In the genomic region with DNA sequence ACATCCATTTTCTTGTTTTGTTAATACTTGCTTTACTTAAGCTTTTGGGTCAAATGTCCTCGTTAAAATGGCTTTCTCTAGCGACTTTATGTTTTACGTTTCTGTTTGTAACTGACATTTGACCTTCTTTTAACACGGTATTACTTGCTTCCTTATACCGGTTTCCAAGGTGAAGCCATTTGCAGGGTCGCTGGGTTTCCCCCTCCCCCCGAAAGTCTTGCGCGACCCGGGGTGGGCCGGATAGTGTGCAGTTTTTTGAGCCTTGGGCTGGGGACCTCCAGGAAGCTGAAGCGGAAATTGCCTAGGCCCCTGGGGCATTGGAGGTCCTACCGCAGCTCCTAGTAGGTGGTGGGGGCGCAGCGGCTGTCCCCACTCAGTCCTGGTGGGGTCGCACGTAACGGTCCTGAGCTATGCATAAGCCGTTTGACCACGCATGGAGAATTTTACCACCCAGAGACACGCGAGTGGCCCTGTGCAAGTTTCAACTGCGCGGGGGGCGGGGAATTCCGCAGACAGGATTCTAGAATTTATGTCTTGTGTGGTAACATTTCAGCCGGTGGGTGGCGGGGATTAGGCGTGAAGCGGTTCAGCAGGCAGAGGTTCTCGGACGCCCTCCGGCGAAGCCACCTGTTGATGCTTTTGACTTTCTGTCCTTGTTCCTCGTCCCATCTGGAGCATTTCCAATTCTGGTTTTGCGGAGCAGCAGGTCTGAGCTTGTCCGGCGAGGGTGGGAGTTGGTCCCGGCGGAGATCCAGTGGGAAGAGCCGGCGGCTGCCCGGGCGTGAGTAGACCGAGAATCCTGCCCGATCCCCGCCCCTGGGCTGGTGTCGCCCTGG, we compare ENCODE assay signal across 1 cellular context.
A peak's percentile ranks its signal among the peaks of the same experiment; 100 is the strongest.
TF ChIP-seq lines count a peak whose summit lies in the region.

No MANE protein-coding gene starts in this region.

TF ChIP-seq in HepG2, 621 proteins besides CTCF, POLR2A, EP300 and RAD21 (continued from another document and continues in another):
- TF ChIP-seq, protein P1, sequence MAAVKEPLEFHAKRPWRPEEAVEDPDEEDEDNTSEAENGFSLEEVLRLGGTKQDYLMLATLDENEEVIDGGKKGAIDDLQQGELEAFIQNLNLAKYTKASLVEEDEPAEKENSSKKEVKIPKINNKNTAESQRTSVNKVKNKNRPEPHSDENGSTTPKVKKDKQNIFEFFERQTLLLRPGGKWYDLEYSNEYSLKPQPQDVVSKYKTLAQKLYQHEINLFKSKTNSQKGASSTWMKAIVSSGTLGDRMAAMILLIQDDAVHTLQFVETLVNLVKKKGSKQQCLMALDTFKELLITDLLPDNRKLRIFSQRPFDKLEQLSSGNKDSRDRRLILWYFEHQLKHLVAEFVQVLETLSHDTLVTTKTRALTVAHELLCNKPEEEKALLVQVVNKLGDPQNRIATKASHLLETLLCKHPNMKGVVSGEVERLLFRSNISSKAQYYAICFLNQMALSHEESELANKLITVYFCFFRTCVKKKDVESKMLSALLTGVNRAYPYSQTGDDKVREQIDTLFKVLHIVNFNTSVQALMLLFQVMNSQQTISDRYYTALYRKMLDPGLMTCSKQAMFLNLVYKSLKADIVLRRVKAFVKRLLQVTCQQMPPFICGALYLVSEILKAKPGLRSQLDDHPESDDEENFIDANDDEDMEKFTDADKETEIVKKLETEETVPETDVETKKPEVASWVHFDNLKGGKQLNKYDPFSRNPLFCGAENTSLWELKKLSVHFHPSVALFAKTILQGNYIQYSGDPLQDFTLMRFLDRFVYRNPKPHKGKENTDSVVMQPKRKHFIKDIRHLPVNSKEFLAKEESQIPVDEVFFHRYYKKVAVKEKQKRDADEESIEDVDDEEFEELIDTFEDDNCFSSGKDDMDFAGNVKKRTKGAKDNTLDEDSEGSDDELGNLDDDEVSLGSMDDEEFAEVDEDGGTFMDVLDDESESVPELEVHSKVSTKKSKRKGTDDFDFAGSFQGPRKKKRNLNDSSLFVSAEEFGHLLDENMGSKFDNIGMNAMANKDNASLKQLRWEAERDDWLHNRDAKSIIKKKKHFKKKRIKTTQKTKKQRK (IDR thresholded peaks at IDR 0.05; ENCODE audit: low read length), result no peak
- TF ChIP-seq ZFP82 (CRISPR knock-in tag; IDR thresholded peaks at IDR 0.05; ENCODE audit: borderline replicate concordance) (no peak), ZNF660 (CRISPR knock-in tag; IDR thresholded peaks at IDR 0.05; ENCODE audit: borderline replicate concordance, low read depth) (0 out of 2 replicates have a peak, but pooled peaks have one; percentile 91), ATF7 (IDR thresholded peaks at IDR 0.05) (no peak), ATF7 (CRISPR knock-in tag; IDR thresholded peaks at IDR 0.05) (peak; percentile 87), RBM39 (IDR thresholded peaks at IDR 0.05; ENCODE audit: low read depth, low read length, poor library complexity, severe bottlenecking) (peak; percentile 74), SNAI1 (CRISPR knock-in tag; IDR thresholded peaks at IDR 0.05; ENCODE audit: borderline replicate concordance) (peak; percentile 74), PLRG1 (conservative IDR thresholded peaks at IDR 0.05) (no peak), ATRX (CRISPR knock-in tag; IDR thresholded peaks at IDR 0.05; ENCODE audit: borderline replicate concordance) (no peak), ZFP36 (IDR thresholded peaks at IDR 0.05; ENCODE audit: borderline replicate concordance, low read depth, low read length, partially characterized antibody) (no peak), ZNF329 (CRISPR knock-in tag; IDR thresholded peaks at IDR 0.05; ENCODE audit: low read depth) (no peak), TOPORS (CRISPR knock-in tag; IDR thresholded peaks at IDR 0.05) (no peak), ZNF709 (CRISPR knock-in tag; IDR thresholded peaks at IDR 0.05) (peak; percentile 87), ZNF883 (CRISPR knock-in tag; IDR thresholded peaks at IDR 0.05; ENCODE audit: not compliant biosample characterization) (no peak), KLF12 (CRISPR knock-in tag; IDR thresholded peaks at IDR 0.05; ENCODE audit: borderline replicate concordance) (peak; percentile 59; the same call in 1 of the 2 replicates), ZSCAN22 (CRISPR knock-in tag; IDR thresholded peaks at IDR 0.05) (no peak; the same call in 1 of the 2 replicates), IRF2 (CRISPR knock-in tag; IDR thresholded peaks at IDR 0.05) (peak; percentile 31; the same call in 1 of the 2 replicates), ZNF274 (CRISPR knock-in tag; IDR thresholded peaks at IDR 0.05) (peak; percentile 89), CEBPB (IDR thresholded peaks at IDR 0.05; ENCODE audit: borderline replicate concordance, low read depth, low read length) (no peak), ZNF674 (CRISPR knock-in tag; IDR thresholded peaks at IDR 0.05; ENCODE audit: low read depth) (no peak), PCBP2 (optimal IDR thresholded peaks at IDR 0.05; ENCODE audit: low read depth, low read length, poor library complexity, severe bottlenecking) (no peak), ZNF777 (CRISPR knock-in tag; IDR thresholded peaks at IDR 0.05) (peak; percentile 65; the same call in 1 of the 2 replicates), NAIF1 (CRISPR knock-in tag; IDR thresholded peaks at IDR 0.05; ENCODE audit: borderline replicate concordance) (peak; percentile 82), FOXA3 (CRISPR knock-in tag; IDR thresholded peaks at IDR 0.05) (peak; percentile 62), ZNF879 (CRISPR knock-in tag; IDR thresholded peaks at IDR 0.05) (peak; percentile 67), MTA3 (CRISPR knock-in tag; IDR thresholded peaks at IDR 0.05) (no peak)
- TF ChIP-seq, protein P2, sequence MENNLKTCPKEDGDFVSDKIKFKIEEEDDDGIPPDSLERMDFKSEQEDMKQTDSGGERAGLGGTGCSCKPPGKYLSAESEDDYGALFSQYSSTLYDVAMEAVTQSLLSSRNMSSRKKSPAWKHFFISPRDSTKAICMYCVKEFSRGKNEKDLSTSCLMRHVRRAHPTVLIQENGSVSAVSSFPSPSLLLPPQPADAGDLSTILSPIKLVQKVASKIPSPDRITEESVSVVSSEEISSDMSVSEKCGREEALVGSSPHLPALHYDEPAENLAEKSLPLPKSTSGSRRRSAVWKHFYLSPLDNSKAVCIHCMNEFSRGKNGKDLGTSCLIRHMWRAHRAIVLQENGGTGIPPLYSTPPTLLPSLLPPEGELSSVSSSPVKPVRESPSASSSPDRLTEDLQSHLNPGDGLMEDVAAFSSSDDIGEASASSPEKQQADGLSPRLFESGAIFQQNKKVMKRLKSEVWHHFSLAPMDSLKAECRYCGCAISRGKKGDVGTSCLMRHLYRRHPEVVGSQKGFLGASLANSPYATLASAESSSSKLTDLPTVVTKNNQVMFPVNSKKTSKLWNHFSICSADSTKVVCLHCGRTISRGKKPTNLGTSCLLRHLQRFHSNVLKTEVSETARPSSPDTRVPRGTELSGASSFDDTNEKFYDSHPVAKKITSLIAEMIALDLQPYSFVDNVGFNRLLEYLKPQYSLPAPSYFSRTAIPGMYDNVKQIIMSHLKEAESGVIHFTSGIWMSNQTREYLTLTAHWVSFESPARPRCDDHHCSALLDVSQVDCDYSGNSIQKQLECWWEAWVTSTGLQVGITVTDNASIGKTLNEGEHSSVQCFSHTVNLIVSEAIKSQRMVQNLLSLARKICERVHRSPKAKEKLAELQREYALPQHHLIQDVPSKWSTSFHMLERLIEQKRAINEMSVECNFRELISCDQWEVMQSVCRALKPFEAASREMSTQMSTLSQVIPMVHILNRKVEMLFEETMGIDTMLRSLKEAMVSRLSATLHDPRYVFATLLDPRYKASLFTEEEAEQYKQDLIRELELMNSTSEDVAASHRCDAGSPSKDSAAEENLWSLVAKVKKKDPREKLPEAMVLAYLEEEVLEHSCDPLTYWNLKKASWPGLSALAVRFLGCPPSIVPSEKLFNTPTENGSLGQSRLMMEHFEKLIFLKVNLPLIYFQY (CRISPR knock-in tag; IDR thresholded peaks at IDR 0.05; ENCODE audit: borderline replicate concordance), result peak; percentile 44
- TF ChIP-seq, protein P3, sequence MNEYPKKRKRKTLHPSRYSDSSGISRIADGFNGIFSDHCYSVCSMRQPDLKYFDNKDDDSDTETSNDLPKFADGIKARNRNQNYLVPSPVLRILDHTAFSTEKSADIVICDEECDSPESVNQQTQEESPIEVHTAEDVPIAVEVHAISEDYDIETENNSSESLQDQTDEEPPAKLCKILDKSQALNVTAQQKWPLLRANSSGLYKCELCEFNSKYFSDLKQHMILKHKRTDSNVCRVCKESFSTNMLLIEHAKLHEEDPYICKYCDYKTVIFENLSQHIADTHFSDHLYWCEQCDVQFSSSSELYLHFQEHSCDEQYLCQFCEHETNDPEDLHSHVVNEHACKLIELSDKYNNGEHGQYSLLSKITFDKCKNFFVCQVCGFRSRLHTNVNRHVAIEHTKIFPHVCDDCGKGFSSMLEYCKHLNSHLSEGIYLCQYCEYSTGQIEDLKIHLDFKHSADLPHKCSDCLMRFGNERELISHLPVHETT (CRISPR knock-in tag; conservative IDR thresholded peaks at IDR 0.05), result no peak
- TF ChIP-seq, protein P4, sequence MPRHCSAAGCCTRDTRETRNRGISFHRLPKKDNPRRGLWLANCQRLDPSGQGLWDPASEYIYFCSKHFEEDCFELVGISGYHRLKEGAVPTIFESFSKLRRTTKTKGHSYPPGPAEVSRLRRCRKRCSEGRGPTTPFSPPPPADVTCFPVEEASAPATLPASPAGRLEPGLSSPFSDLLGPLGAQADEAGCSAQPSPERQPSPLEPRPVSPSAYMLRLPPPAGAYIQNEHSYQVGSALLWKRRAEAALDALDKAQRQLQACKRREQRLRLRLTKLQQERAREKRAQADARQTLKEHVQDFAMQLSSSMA (CRISPR knock-in tag; IDR thresholded peaks at IDR 0.05), result peak; percentile 56; the same call in 1 of the 2 replicates
- TF ChIP-seq, protein P5, sequence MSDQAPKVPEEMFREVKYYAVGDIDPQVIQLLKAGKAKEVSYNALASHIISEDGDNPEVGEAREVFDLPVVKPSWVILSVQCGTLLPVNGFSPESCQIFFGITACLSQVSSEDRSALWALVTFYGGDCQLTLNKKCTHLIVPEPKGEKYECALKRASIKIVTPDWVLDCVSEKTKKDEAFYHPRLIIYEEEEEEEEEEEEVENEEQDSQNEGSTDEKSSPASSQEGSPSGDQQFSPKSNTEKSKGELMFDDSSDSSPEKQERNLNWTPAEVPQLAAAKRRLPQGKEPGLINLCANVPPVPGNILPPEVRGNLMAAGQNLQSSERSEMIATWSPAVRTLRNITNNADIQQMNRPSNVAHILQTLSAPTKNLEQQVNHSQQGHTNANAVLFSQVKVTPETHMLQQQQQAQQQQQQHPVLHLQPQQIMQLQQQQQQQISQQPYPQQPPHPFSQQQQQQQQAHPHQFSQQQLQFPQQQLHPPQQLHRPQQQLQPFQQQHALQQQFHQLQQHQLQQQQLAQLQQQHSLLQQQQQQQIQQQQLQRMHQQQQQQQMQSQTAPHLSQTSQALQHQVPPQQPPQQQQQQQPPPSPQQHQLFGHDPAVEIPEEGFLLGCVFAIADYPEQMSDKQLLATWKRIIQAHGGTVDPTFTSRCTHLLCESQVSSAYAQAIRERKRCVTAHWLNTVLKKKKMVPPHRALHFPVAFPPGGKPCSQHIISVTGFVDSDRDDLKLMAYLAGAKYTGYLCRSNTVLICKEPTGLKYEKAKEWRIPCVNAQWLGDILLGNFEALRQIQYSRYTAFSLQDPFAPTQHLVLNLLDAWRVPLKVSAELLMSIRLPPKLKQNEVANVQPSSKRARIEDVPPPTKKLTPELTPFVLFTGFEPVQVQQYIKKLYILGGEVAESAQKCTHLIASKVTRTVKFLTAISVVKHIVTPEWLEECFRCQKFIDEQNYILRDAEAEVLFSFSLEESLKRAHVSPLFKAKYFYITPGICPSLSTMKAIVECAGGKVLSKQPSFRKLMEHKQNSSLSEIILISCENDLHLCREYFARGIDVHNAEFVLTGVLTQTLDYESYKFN (CRISPR knock-in tag; conservative IDR thresholded peaks at IDR 0.05), result peak; percentile 73
- TF ChIP-seq, protein P6, sequence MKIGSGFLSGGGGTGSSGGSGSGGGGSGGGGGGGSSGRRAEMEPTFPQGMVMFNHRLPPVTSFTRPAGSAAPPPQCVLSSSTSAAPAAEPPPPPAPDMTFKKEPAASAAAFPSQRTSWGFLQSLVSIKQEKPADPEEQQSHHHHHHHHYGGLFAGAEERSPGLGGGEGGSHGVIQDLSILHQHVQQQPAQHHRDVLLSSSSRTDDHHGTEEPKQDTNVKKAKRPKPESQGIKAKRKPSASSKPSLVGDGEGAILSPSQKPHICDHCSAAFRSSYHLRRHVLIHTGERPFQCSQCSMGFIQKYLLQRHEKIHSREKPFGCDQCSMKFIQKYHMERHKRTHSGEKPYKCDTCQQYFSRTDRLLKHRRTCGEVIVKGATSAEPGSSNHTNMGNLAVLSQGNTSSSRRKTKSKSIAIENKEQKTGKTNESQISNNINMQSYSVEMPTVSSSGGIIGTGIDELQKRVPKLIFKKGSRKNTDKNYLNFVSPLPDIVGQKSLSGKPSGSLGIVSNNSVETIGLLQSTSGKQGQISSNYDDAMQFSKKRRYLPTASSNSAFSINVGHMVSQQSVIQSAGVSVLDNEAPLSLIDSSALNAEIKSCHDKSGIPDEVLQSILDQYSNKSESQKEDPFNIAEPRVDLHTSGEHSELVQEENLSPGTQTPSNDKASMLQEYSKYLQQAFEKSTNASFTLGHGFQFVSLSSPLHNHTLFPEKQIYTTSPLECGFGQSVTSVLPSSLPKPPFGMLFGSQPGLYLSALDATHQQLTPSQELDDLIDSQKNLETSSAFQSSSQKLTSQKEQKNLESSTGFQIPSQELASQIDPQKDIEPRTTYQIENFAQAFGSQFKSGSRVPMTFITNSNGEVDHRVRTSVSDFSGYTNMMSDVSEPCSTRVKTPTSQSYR (CRISPR knock-in tag; IDR thresholded peaks at IDR 0.05; ENCODE audit: borderline replicate concordance), result peak; percentile 82
- TF ChIP-seq, protein P7, sequence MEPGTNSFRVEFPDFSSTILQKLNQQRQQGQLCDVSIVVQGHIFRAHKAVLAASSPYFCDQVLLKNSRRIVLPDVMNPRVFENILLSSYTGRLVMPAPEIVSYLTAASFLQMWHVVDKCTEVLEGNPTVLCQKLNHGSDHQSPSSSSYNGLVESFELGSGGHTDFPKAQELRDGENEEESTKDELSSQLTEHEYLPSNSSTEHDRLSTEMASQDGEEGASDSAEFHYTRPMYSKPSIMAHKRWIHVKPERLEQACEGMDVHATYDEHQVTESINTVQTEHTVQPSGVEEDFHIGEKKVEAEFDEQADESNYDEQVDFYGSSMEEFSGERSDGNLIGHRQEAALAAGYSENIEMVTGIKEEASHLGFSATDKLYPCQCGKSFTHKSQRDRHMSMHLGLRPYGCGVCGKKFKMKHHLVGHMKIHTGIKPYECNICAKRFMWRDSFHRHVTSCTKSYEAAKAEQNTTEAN (CRISPR knock-in tag; conservative IDR thresholded peaks at IDR 0.05), result peak; percentile 53; the same call in 1 of the 2 replicates
- TF ChIP-seq, protein P8, sequence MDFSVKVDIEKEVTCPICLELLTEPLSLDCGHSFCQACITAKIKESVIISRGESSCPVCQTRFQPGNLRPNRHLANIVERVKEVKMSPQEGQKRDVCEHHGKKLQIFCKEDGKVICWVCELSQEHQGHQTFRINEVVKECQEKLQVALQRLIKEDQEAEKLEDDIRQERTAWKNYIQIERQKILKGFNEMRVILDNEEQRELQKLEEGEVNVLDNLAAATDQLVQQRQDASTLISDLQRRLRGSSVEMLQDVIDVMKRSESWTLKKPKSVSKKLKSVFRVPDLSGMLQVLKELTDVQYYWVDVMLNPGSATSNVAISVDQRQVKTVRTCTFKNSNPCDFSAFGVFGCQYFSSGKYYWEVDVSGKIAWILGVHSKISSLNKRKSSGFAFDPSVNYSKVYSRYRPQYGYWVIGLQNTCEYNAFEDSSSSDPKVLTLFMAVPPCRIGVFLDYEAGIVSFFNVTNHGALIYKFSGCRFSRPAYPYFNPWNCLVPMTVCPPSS (IDR thresholded peaks at IDR 0.05), result no peak
